20 cellular contexts compared by ENCODE assay signal in the genomic region with DNA sequence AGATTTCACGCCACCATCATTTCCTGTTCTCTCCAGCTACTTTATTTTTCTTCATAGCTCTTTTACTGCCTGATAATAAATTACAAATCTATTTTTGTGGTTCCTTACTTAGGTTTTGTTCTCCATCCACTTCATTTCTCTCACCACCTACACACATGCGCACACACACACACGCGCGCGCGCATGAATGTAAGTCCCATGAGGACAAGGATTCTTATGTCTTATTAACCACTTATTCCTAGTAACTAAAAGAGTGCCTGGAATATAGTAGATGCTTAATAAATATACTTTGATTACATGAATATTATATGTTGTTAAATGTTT.
DNase-seq lines count a peak whose midpoint lies in the region; ATAC-seq, FAIRE-seq and TF ChIP-seq lines count a peak whose summit lies in the region.
"Had no signal": no experiment of that assay in that cellular context is flagged by ENCODE, and none has a peak within 500 bp of the region (broad histone marks: within the 10 kb centered on the region; RNA-seq: fewer than 3 reads in every experiment).

No MANE protein-coding gene starts in this region.

- no peaks in the 10 kb centered on the region for H3K9me3 Mint-ChIP-seq in activated T-cell treated with anti-CD3 and anti-CD28 coated beads, Interleukin-2, amount 50 U/mL, for 4 hours
- no peaks in the 10 kb centered on the region for H3K9me3 Mint-ChIP-seq in activated T-helper 17 cell treated with anti-CD3 and anti-CD28 coated beads, Interleukin-2, amount 50 U/mL, for 72 hours
- H3K9me3 Mint-ChIP-seq: nephron had no signal

- no peaks in the 10 kb centered on the region for H3K27me3 ChIP-seq in upper lobe of left lung
- H3K27me3 ChIP-seq: SJSA1 had no signal

- peak overlapping the region; percentile 56 for H3K27ac Mint-ChIP-seq in activated T-helper 17 cell treated with anti-CD3 and anti-CD28 coated beads, Interleukin-2, amount 50 U/mL, for 72 hours
- H3K27ac Mint-ChIP-seq: nephron had no signal

- no peak overlapping the region for H3K27ac ChIP-seq in upper lobe of left lung
- H3K27ac ChIP-seq: adrenal gland, gastrocnemius medialis, prostate gland, SJSA1 had no signal

- no peaks in the 10 kb centered on the region for H3K9me3 ChIP-seq in upper lobe of left lung
- H3K9me3 ChIP-seq: adrenal gland, gastrocnemius medialis, HAP-1, prostate gland, SJSA1 had no signal

- peaks cover 19% of the 10 kb centered on the region for H3K27me3 Mint-ChIP-seq in activated T-cell treated with anti-CD3 and anti-CD28 coated beads, Interleukin-2, amount 50 U/mL, for 4 hours (ENCODE audit: low read depth)
- peaks cover 28% of the 10 kb centered on the region for H3K27me3 Mint-ChIP-seq in activated T-helper 17 cell treated with anti-CD3 and anti-CD28 coated beads, Interleukin-2, amount 50 U/mL, for 72 hours

- TF ChIP-seq EP300 in upper lobe of left lung (IDR thresholded peaks at IDR 0.05), result no peak

- ATAC-seq in activated T-cell treated with anti-CD3 and anti-CD28 coated beads, Interleukin-2, amount 50 U/mL, for 4 hours, result no peak
- ATAC-seq in GM19328 (IDR thresholded peaks at IDR 0.05; ENCODE audit: unreplicated experiment), result peak; percentile 7
- peak; percentile 37 for ATAC-seq in activated T-helper 17 cell treated with anti-CD3 and anti-CD28 coated beads, Interleukin-2, amount 50 U/mL, for 72 hours (replicated peaks)
- ATAC-seq in upper lobe of left lung (ENCODE audit: low FRiP score in 2 of 2), result no peak
- ATAC-seq: gastrocnemius medialis had no signal

- no peaks in the 10 kb centered on the region for H3K4me1 ChIP-seq in upper lobe of left lung
- H3K4me1 ChIP-seq: adrenal gland, gastrocnemius medialis, HAP-1, prostate gland had no signal

- DNase-seq in activated T-cell treated with anti-CD3 and anti-CD28 coated beads for 48 hours (ENCODE audit: low read depth), result peak; percentile 12
- no peak for DNase-seq in activated T-cell treated with anti-CD3 and anti-CD28 coated beads, Interleukin-2, amount 50 U/mL, for 4 hours
- DNase-seq in stimulated activated CD4-positive, alpha-beta T cell treated with anti-CD3 and anti-CD28 coated beads, Interleukin-4, amount 100 ng/mL, for 1 hour, result peak; percentile 10
- DNase-seq in OCI-M2 (lab: John Stamatoyannopoulos, UW; ENCODE audit: unreplicated experiment), result no peak
- DNase-seq in upper lobe of left lung, result no peak
- no peak for DNase-seq in GM12891 (ENCODE audit: insufficient read length, low spot score)
- DNase-seq: activated CD4-positive, CD25-positive, alpha-beta regulatory T cell; gastrocnemius medialis; MV-4-11; NCI-H2081; NCI-H524 treated with DMSO at 0.1 percent for 48 hours; small intestine had no signal

- H3K36me3 Mint-ChIP-seq in activated T-cell treated with anti-CD3 and anti-CD28 coated beads, Interleukin-2, amount 50 U/mL, for 4 hours (ENCODE audit: insufficient read depth), result no peaks in the 10 kb centered on the region
- H3K36me3 Mint-ChIP-seq in activated T-helper 17 cell treated with anti-CD3 and anti-CD28 coated beads, Interleukin-2, amount 50 U/mL, for 72 hours (ENCODE audit: low read depth), result no peaks in the 10 kb centered on the region

- no peaks in the 10 kb centered on the region for H3K36me3 ChIP-seq in upper lobe of left lung
- H3K36me3 ChIP-seq: adrenal gland, gastrocnemius medialis, HAP-1, prostate gland, SJSA1 had no signal

- H3K4me3 ChIP-seq in upper lobe of left lung, result no peak overlapping the region
- H3K4me3 ChIP-seq: adrenal gland, gastrocnemius medialis, HAP-1, prostate gland, SJSA1 had no signal

- H3K4me3 Mint-ChIP-seq in activated T-cell treated with anti-CD3 and anti-CD28 coated beads, Interleukin-2, amount 50 U/mL, for 4 hours, result no peak overlapping the region
- H3K4me3 Mint-ChIP-seq in activated T-helper 17 cell treated with anti-CD3 and anti-CD28 coated beads, Interleukin-2, amount 50 U/mL, for 72 hours, result peak overlapping the region; percentile 47
- H3K4me3 Mint-ChIP-seq: nephron had no signal

- TF ChIP-seq CTCF in upper lobe of left lung (IDR thresholded peaks at IDR 0.05), result no peak

- WGBS in upper lobe of left lung, 2 donors, result 91 to 93% methylated on average over 7 of the region's 7 CpGs

- peaks cover 16% of the 10 kb centered on the region for H3K4me1 Mint-ChIP-seq in activated T-cell treated with anti-CD3 and anti-CD28 coated beads, Interleukin-2, amount 50 U/mL, for 4 hours (ENCODE audit: low read depth)
- H3K4me1 Mint-ChIP-seq in activated T-helper 17 cell treated with anti-CD3 and anti-CD28 coated beads, Interleukin-2, amount 50 U/mL, for 72 hours, result peaks cover 10% of the 10 kb centered on the region
- H3K4me1 Mint-ChIP-seq: nephron had no signal

- TF ChIP-seq POLR2A in upper lobe of left lung (IDR thresholded peaks at IDR 0.05) (no peak), GM12891 (IDR thresholded peaks at IDR 0.05; ENCODE audit: low read depth, low read length) (no peak)

- no peak for FAIRE-seq in GM12891 (lab: Jason Lieb, UNC)
- FAIRE-seq: small intestine, urothelium cell line had no signal

TF ChIP-seq in GM12891, 5 proteins besides CTCF, POLR2A, EP300 and RAD21:
- TF ChIP-seq POLR2AphosphoS5 (IDR thresholded peaks at IDR 0.05; ENCODE audit: low read depth, low read length), result no peak
- no peak for TF ChIP-seq TAF1 (IDR thresholded peaks at IDR 0.05; ENCODE audit: low read depth, low read length)
- no peak for TF ChIP-seq SPI1 (IDR thresholded peaks at IDR 0.05; ENCODE audit: low read depth, low read length)
- no peak for TF ChIP-seq POU2F2 (IDR thresholded peaks at IDR 0.05; ENCODE audit: low read depth, low read length)
- TF ChIP-seq PAX5 (IDR thresholded peaks at IDR 0.05; ENCODE audit: insufficient read depth, low read length, severe bottlenecking), result no peak

Comparison
In these comparisons a context has a peak if more than half of its experiments do, and no peak if none do; other contexts are left out.
1. DNase-seq: peak in activated T-cell treated with anti-CD3 and anti-CD28 coated beads for 48 hours (single experiment) and stimulated activated CD4-positive, alpha-beta T cell treated with anti-CD3 and anti-CD28 coated beads, Interleukin-4, amount 100 ng/mL, for 1 hour (single experiment); none in activated T-cell treated with anti-CD3 and anti-CD28 coated beads, Interleukin-2, amount 50 U/mL, for 4 hours (single experiment), OCI-M2 (single experiment), upper lobe of left lung (0 of 2) and GM12891 (single experiment).
2. ATAC-seq: peak in GM19328 (single experiment) and activated T-helper 17 cell treated with anti-CD3 and anti-CD28 coated beads, Interleukin-2, amount 50 U/mL, for 72 hours (single experiment); none in activated T-cell treated with anti-CD3 and anti-CD28 coated beads, Interleukin-2, amount 50 U/mL, for 4 hours (0 of 2) and upper lobe of left lung (0 of 2).